Comparison of ENCODE assay signal across 12 cellular contexts in the genomic region with DNA sequence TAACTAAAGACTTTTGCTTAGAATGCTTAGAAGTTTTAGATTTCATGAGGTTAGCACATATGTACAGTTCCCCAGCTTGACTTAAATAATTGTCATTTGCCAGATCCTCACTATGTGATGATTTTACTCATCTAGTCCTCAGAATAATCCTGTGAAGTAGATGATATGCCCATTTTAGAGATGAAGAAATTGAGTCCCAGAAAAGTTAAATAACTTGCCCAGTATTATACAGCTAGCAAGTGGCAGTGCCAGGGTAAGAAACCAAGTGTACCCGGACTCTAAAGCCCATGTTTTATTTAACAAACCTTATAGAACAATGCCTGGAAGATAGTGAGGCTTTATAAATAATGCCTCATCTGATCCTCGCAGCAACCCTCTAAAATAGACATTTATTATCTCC. TPM values are rescaled to one million over a fixed set of nuclear protein-coding genes. Genes with fewer than 3 reads are reported as not detected.
"Had no signal": no experiment of that assay in that cellular context is flagged by ENCODE, and none has a peak within 500 bp of the region (broad histone marks: within the 10 kb centered on the region; RNA-seq: fewer than 3 reads in every experiment).

No MANE protein-coding gene starts in this region.

- H3K36me3 ChIP-seq: HAP-1 had no signal

- H2AFZ ChIP-seq: GM23248, GM23338 had no signal

- DNase-seq: GM23248, GOT3, H7, H9, HCEC 1CT, HFFc6 had no signal

- H3K9me3 ChIP-seq: HAP-1 had no signal

- FAIRE-seq: H1, H54 had no signal

- H3K4me3 ChIP-seq: GM23248, GM23338, HAP-1 had no signal

- H3K9ac ChIP-seq: GM23248 had no signal

- H3K4me2 ChIP-seq: GM23338 had no signal

- H3K27ac ChIP-seq: GM23248 had no signal

- ATAC-seq: GM23338, HCT116 had no signal

RNA-seq across cellular contexts. Expression of gene SPDYA, which starts 28.3 kb away (rescaled TPM):
- total RNA-seq: GM23248, H4 had no signal
